In genomic region chr3:115513411-115513800, GRCh38 we compare ENCODE assay signal across 8 cellular contexts.
DNase-seq lines count a peak whose midpoint lies in the region; ATAC-seq and TF ChIP-seq lines count a peak whose summit lies in the region.

No MANE protein-coding gene starts in this region.

- H3K4me2 ChIP-seq in SU-DHL-6 (ENCODE audit: low read depth, low read length, poor library complexity, severe bottlenecking): peak overlapping the region; percentile 27

- H3K27ac ChIP-seq in SU-DHL-6 (ENCODE audit: low read depth, low read length): no peak overlapping the region

- TF ChIP-seq CTCF in SU-DHL-6 (IDR thresholded peaks at IDR 0.05; ENCODE audit: insufficient read depth, low read length, poor library complexity, severe bottlenecking) (no peak), fibroblast of mammary gland (conservative IDR thresholded peaks at IDR 0.05; ENCODE audit: control insufficient read depth, insufficient read depth, low read depth, low read length) (no peak)

- H3K79me2 ChIP-seq in SU-DHL-6 (ENCODE audit: insufficient read depth, low read length): no peaks in the 10 kb centered on the region

- H3K9me2 ChIP-seq in SU-DHL-6 (replicated peaks; ENCODE audit: insufficient read depth, low read length): no peaks in the 10 kb centered on the region

- H3K36me3 ChIP-seq in SU-DHL-6 (ENCODE audit: low read length): no peaks in the 10 kb centered on the region

- H3F3A ChIP-seq in SU-DHL-6 (ENCODE audit: insufficient read depth): no peaks in the 10 kb centered on the region

- H3K9me3 ChIP-seq in SU-DHL-6 (ENCODE audit: insufficient read depth, low read length): no peaks in the 10 kb centered on the region

- DNase-seq in fibroblast of mammary gland (ENCODE audit: low read depth) (no peak), renal cortical epithelial cell (ENCODE audit: low read depth) (peak; percentile 16), NCI-H2227 treated with DMSO at 0.1 percent for 48 hours (lab: John Stamatoyannopoulos, UW) (no peak)

- H3K4me3 ChIP-seq in SU-DHL-6 (ENCODE audit: insufficient read depth, low read length, poor library complexity, severe bottlenecking) (no peak overlapping the region), fibroblast of mammary gland (ENCODE audit: control insufficient read depth, low read depth, low read length) (peak overlapping the region; percentile 60)

- no peak overlapping the region for H2AFZ ChIP-seq in SU-DHL-6 (ENCODE audit: low read depth, low read length, severe bottlenecking)

- no peak overlapping the region for H3K9ac ChIP-seq in SU-DHL-6 (ENCODE audit: low read length)

- ATAC-seq in GM19463 (IDR thresholded peaks at IDR 0.05; ENCODE audit: unreplicated experiment): peak; percentile 9
- no peak for ATAC-seq in HG02973 (IDR thresholded peaks at IDR 0.05; ENCODE audit: unreplicated experiment)
- ATAC-seq in HG02571 (IDR thresholded peaks at IDR 0.05; ENCODE audit: unreplicated experiment): no peak
- no peak for ATAC-seq in GM18867 (IDR thresholded peaks at IDR 0.05; ENCODE audit: unreplicated experiment)

- H3K27me3 ChIP-seq in SU-DHL-6 (ENCODE audit: low read length): no peaks in the 10 kb centered on the region

- H4K20me1 ChIP-seq in SU-DHL-6 (ENCODE audit: low read depth, low read length): no peaks in the 10 kb centered on the region
